ENCODE assay signal across 20 cellular contexts in the genomic region with DNA sequence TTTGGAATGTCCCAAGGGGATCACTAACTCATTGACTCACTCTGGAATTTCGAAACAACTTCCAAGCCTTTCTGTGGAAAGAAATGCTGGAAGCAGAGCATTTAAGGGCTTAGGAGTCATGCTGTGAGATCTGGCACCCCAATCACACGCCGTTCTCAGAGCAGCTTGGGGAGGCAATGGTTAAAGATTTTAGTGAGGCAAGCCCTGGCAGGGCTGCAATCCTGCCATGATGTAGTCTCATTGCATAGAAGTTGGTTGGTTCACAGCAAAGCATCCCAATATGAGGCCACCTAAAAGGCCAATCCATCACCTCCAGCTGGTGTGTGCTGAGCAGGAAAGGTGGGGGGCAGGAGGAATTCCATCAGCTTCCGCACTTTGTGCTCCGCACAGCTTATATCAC.
"Had no signal": no experiment of that assay in that cellular context is flagged by ENCODE, and none has a peak within 500 bp of the region (broad histone marks: within the 10 kb centered on the region; RNA-seq: fewer than 3 reads in every experiment).

No MANE protein-coding gene starts in this region.

- H3K4me3 Mint-ChIP-seq: activated T-helper 17 cell treated with anti-CD3 and anti-CD28 coated beads, Interleukin-2, amount 50 U/mL, for 72 hours; dendritic cell treated with granulocyte-macrophage colony-stimulating factor and Interleukin-4, amounts not matched to agents 40 ng/mL and 50 ng/mL, for 4 days; natural killer cell treated with Interleukin-12 subunit alpha and Interleukin-12 subunit beta and Interleukin-15 and Interleukin-18, amount 100 ng/mL, for 72 hours; stimulated activated naive B cell treated with anti-CD40 and anti-IgM and Interleukin-4, amounts not matched to agents 10 μg/mL and 1 μg/mL and 100 μg/mL, for 72 hours; T-helper 1 cell treated with Interleukin-12 subunit alpha and Interleukin-12 subunit beta and Interleukin-4 antibody, amounts not matched to agents 30 μg/mL and 1 μg/mL, for 36 hours had no signal

- H3K27me3 ChIP-seq: adrenal gland, body of pancreas, right lobe of liver, spleen had no signal

- H3K36me3 Mint-ChIP-seq: stimulated activated naive B cell treated with anti-CD40 and anti-IgM and Interleukin-4, amounts not matched to agents 10 μg/mL and 1 μg/mL and 100 μg/mL, for 72 hours had no signal

- H3K27me3 Mint-ChIP-seq: activated T-helper 17 cell treated with anti-CD3 and anti-CD28 coated beads, Interleukin-2, amount 50 U/mL, for 72 hours; dendritic cell treated with granulocyte-macrophage colony-stimulating factor and Interleukin-4, amounts not matched to agents 40 ng/mL and 50 ng/mL, for 4 days; natural killer cell treated with Interleukin-12 subunit alpha and Interleukin-12 subunit beta and Interleukin-15 and Interleukin-18, amount 100 ng/mL, for 72 hours; stimulated activated naive B cell treated with anti-CD40 and anti-IgM and Interleukin-4, amounts not matched to agents 10 μg/mL and 1 μg/mL and 100 μg/mL, for 72 hours had no signal

- H3K4me1 ChIP-seq: adrenal gland, body of pancreas, prostate gland, right lobe of liver, spleen had no signal

- ATAC-seq: activated T-helper 17 cell treated with anti-CD3 and anti-CD28 coated beads, Interleukin-2, amount 50 U/mL, for 72 hours; body of pancreas; left lobe of liver; natural killer cell treated with Interleukin-12 subunit alpha and Interleukin-12 subunit beta and Interleukin-15 and Interleukin-18, amount 100 ng/mL, for 72 hours; right lobe of liver; stimulated activated naive B cell treated with anti-CD40 and anti-IgM and Interleukin-4, amounts not matched to agents 10 μg/mL and 1 μg/mL and 100 μg/mL, for 72 hours had no signal

- H3K9me3 Mint-ChIP-seq: T-helper 1 cell treated with Interleukin-12 subunit alpha and Interleukin-12 subunit beta and Interleukin-4 antibody, amounts not matched to agents 30 μg/mL and 1 μg/mL, for 36 hours had no signal

- H3K4me3 ChIP-seq: adrenal gland, body of pancreas, prostate gland, right lobe of liver, spleen had no signal

- H3K27ac Mint-ChIP-seq: activated T-helper 17 cell treated with anti-CD3 and anti-CD28 coated beads, Interleukin-2, amount 50 U/mL, for 72 hours; dendritic cell treated with granulocyte-macrophage colony-stimulating factor and Interleukin-4, amounts not matched to agents 40 ng/mL and 50 ng/mL, for 4 days; natural killer cell treated with Interleukin-12 subunit alpha and Interleukin-12 subunit beta and Interleukin-15 and Interleukin-18, amount 100 ng/mL, for 72 hours; stimulated activated naive B cell treated with anti-CD40 and anti-IgM and Interleukin-4, amounts not matched to agents 10 μg/mL and 1 μg/mL and 100 μg/mL, for 72 hours; T-helper 1 cell treated with Interleukin-12 subunit alpha and Interleukin-12 subunit beta and Interleukin-4 antibody, amounts not matched to agents 30 μg/mL and 1 μg/mL, for 36 hours had no signal

- H3K4me1 Mint-ChIP-seq: activated T-helper 17 cell treated with anti-CD3 and anti-CD28 coated beads, Interleukin-2, amount 50 U/mL, for 72 hours; stimulated activated naive B cell treated with anti-CD40 and anti-IgM and Interleukin-4, amounts not matched to agents 10 μg/mL and 1 μg/mL and 100 μg/mL, for 72 hours had no signal

- DNase-seq: activated CD4-positive, alpha-beta T cell treated with anti-CD3 and anti-CD28 coated beads, Interleukin-2, amount 50 U/mL, for 1 hour; activated naive CD4-positive, alpha-beta T cell treated with anti-CD3 and anti-CD28 coated beads, Interleukin-2, amount 50 U/mL, for 16 hours; activated T-cell treated with anti-CD3 and anti-CD28 coated beads for 4 hours; adrenal gland; body of pancreas; foreskin fibroblast; mammary epithelial cell; occipital lobe; right lobe of liver; spleen; stimulated activated CD4-positive, alpha-beta T cell treated with anti-CD3 and anti-CD28 coated beads, Interleukin-2, amount 100 ng/mL, for 24 hours; stimulated activated naive B cell treated with anti-CD40 and anti-IgM and Interleukin-4, amounts not matched to agents 10 μg/mL and 1 μg/mL and 100 μg/mL, for 72 hours; substantia nigra; trophoblast cell had no signal

- H3K9me3 ChIP-seq: adrenal gland, body of pancreas, prostate gland, right lobe of liver had no signal

- H3K36me3 ChIP-seq: adrenal gland, prostate gland, right lobe of liver, spleen had no signal

- H3K27ac ChIP-seq: adrenal gland, body of pancreas, prostate gland, right lobe of liver, spleen had no signal
